In genomic region chr2:72825271-72826155, GRCh38 we compare ENCODE assay signal across 1 cellular context.
A peak's percentile ranks its signal among the peaks of the same experiment; 100 is the strongest.
TF ChIP-seq lines count a peak whose summit lies in the region.

Gene EXOC6B (minus strand): TSS chr2:72826033.

TF ChIP-seq in HepG2, 621 proteins besides CTCF, POLR2A, EP300 and RAD21 (continued from another document and continues in another):
- TF ChIP-seq CEBPZ (IDR thresholded peaks at IDR 0.05; ENCODE audit: low read length) (no peak), ZNF589 (CRISPR knock-in tag; conservative IDR thresholded peaks at IDR 0.05) (peak; percentile 64; the same call in 1 of the 2 replicates), ZNF124 (CRISPR knock-in tag; IDR thresholded peaks at IDR 0.05) (peak; percentile 51; the same call in 1 of the 2 replicates), ELF3 (CRISPR knock-in tag; IDR thresholded peaks at IDR 0.05) (peak; percentile 77), ZNF710 (CRISPR knock-in tag; IDR thresholded peaks at IDR 0.05; ENCODE audit: borderline replicate concordance) (peak; percentile 32), ZEB1 (IDR thresholded peaks at IDR 0.05; ENCODE audit: insufficient replicate concordance, low read depth) (no peak), PRDM10 (CRISPR knock-in tag; IDR thresholded peaks at IDR 0.05; ENCODE audit: low read depth) (peak; percentile 68; the same call in 1 of the 2 replicates), ISL2 (CRISPR knock-in tag; IDR thresholded peaks at IDR 0.05) (no peak; the same call in 1 of the 2 replicates), SMARCE1 (IDR thresholded peaks at IDR 0.05; ENCODE audit: borderline replicate concordance) (no peak), ZKSCAN8 (CRISPR knock-in tag; IDR thresholded peaks at IDR 0.05; ENCODE audit: borderline replicate concordance) (peak; percentile 58; the same call in 1 of the 2 replicates), THAP8 (CRISPR knock-in tag; IDR thresholded peaks at IDR 0.05; ENCODE audit: borderline replicate concordance) (no peak; the same call in 1 of the 2 replicates), FOXP1 (IDR thresholded peaks at IDR 0.05) (no peak), FOXP1 (CRISPR knock-in tag; IDR thresholded peaks at IDR 0.05) (no peak; the same call in 1 of the 2 replicates), SOX13 (IDR thresholded peaks at IDR 0.05) (no peak), SOX13 (CRISPR knock-in tag; conservative IDR thresholded peaks at IDR 0.05 in 1 of 2, IDR thresholded peaks at IDR 0.05 in 1 of 2) (peak in 1 of 2 experiments; percentile 18; a peak in 1 of 4 replicates), ETV5 (CRISPR knock-in tag; IDR thresholded peaks at IDR 0.05; ENCODE audit: borderline replicate concordance) (no peak; the same call in 1 of the 2 replicates), POLR2AphosphoS5 (IDR thresholded peaks at IDR 0.05; ENCODE audit: low read depth, low read length) (peak; percentile 89), ZNF264 (CRISPR knock-in tag; IDR thresholded peaks at IDR 0.05) (no peak), FOXP4 (CRISPR knock-in tag; IDR thresholded peaks at IDR 0.05) (no peak), ETS1 (CRISPR knock-in tag; IDR thresholded peaks at IDR 0.05) (no peak), MEF2D (CRISPR knock-in tag; IDR thresholded peaks at IDR 0.05) (peak; percentile 89), ZNF180 (CRISPR knock-in tag; IDR thresholded peaks at IDR 0.05; ENCODE audit: borderline replicate concordance, low read depth) (no peak), BCL3 (CRISPR knock-in tag; IDR thresholded peaks at IDR 0.05) (peak; percentile 41), PAWR (CRISPR knock-in tag; IDR thresholded peaks at IDR 0.05; ENCODE audit: borderline replicate concordance) (0 out of 2 replicates have a peak, but pooled peaks have one; percentile 95), STAT6 (CRISPR knock-in tag; IDR thresholded peaks at IDR 0.05; ENCODE audit: borderline replicate concordance) (0 out of 2 replicates have a peak, but pooled peaks have one; percentile 79), LBX2 (CRISPR knock-in tag; IDR thresholded peaks at IDR 0.05; ENCODE audit: borderline replicate concordance) (no peak), ZSCAN21 (CRISPR knock-in tag; IDR thresholded peaks at IDR 0.05; ENCODE audit: borderline replicate concordance) (peak; percentile 71), ZBTB42 (CRISPR knock-in tag; IDR thresholded peaks at IDR 0.05) (no peak; the same call in none of the 2 replicates), NR3C1 (CRISPR knock-in tag; IDR thresholded peaks at IDR 0.05) (no peak), CBFB (CRISPR knock-in tag; IDR thresholded peaks at IDR 0.05) (peak; percentile 37; the same call in 1 of the 2 replicates), HINFP (CRISPR knock-in tag; IDR thresholded peaks at IDR 0.05; ENCODE audit: low read depth) (peak; percentile 92; the same call in 1 of the 2 replicates), MATR3 (CRISPR knock-in tag; IDR thresholded peaks at IDR 0.05) (no peak), ZFP36 (IDR thresholded peaks at IDR 0.05; ENCODE audit: borderline replicate concordance, low read depth, low read length, partially characterized antibody) (no peak), ZNF546 (CRISPR knock-in tag; conservative IDR thresholded peaks at IDR 0.05) (no peak), DMTF1 (CRISPR knock-in tag; IDR thresholded peaks at IDR 0.05) (no peak)
